2 cellular contexts compared by ENCODE assay signal in genomic region chr4:177547985-177548384, GRCh38.
TF ChIP-seq lines count a peak whose summit lies in the region.

No MANE protein-coding gene starts in this region.

TF ChIP-seq in HCT116, 20 proteins besides CTCF, POLR2A, EP300 and RAD21 (continued from another document):
- TF ChIP-seq ATF3 (IDR thresholded peaks at IDR 0.05): no peak

TF ChIP-seq in SK-N-SH treated with all-trans-retinoic acid at 6 μM for 48 hours, 23 proteins besides CTCF, POLR2A, EP300 and RAD21 (continued from another document):
- TF ChIP-seq PATZ1 (CRISPR knock-in tag; IDR thresholded peaks at IDR 0.05; ENCODE audit: borderline replicate concordance) (no peak), ZFP3 (CRISPR knock-in tag; IDR thresholded peaks at IDR 0.05) (no peak)
TF ChIP-seq in SK-N-SH treated with all-trans-retinoic acid at 6 μM for 48 hours: peak in this region for 0.
